ENCODE assay signal across 9 cellular contexts in genomic region chr1:239952348-239953307, GRCh38.
DNase-seq lines count a peak whose midpoint lies in the region; ATAC-seq and TF ChIP-seq lines count a peak whose summit lies in the region.
"Had no signal": no experiment of that assay in that cellular context is flagged by ENCODE, and none has a peak within 500 bp of the region (broad histone marks: within the 10 kb centered on the region; RNA-seq: fewer than 3 reads in every experiment).

No MANE protein-coding gene starts in this region.

- H2AFZ ChIP-seq in MM.1S (ENCODE audit: low read length) = peak overlapping the region; percentile 39

- H3K4me3 ChIP-seq in MM.1S (ENCODE audit: low read length) (no peak overlapping the region), esophagus squamous epithelium (no peak overlapping the region)

- TF ChIP-seq POLR2A in esophagus squamous epithelium (IDR thresholded peaks at IDR 0.05) = no peak

- no peaks in the 10 kb centered on the region for H3K79me2 ChIP-seq in MM.1S (ENCODE audit: low read length)

- H3K9me3 Mint-ChIP-seq in stimulated activated naive CD8-positive, alpha-beta T cell treated with anti-CD3 and anti-CD28 coated beads, Interleukin-15, amount 100 ng/mL, for 72 hours = no peaks in the 10 kb centered on the region

- no peak overlapping the region for H3K4me3 Mint-ChIP-seq in stimulated activated naive CD8-positive, alpha-beta T cell treated with anti-CD3 and anti-CD28 coated beads, Interleukin-15, amount 100 ng/mL, for 72 hours

- H3K36me3 ChIP-seq in MM.1S (replicated peaks; ENCODE audit: insufficient read depth, low read length) = no peaks in the 10 kb centered on the region
- H3K36me3 ChIP-seq in esophagus squamous epithelium = no peaks in the 10 kb centered on the region

- H3K4me1 ChIP-seq in MM.1S (ENCODE audit: low read length) = no peaks in the 10 kb centered on the region
- H3K4me1 ChIP-seq in esophagus squamous epithelium = no peaks in the 10 kb centered on the region

- H3K9ac ChIP-seq in MM.1S (ENCODE audit: low read length) = no peak overlapping the region

- no peak overlapping the region for H3K4me2 ChIP-seq in MM.1S (ENCODE audit: low read depth, low read length)

- H3K27ac Mint-ChIP-seq in stimulated activated naive CD8-positive, alpha-beta T cell treated with anti-CD3 and anti-CD28 coated beads, Interleukin-15, amount 100 ng/mL, for 72 hours = no peak overlapping the region

- H3K27me3 Mint-ChIP-seq in stimulated activated naive CD8-positive, alpha-beta T cell treated with anti-CD3 and anti-CD28 coated beads, Interleukin-15, amount 100 ng/mL, for 72 hours = peaks cover 24% of the 10 kb centered on the region

- H3K9me2 ChIP-seq in MM.1S (replicated peaks; ENCODE audit: insufficient read depth, low read length) = no peaks in the 10 kb centered on the region

- intact Hi-C loops in esophagus squamous epithelium (cut with DNase I) = no loop called here

- H3K27ac ChIP-seq in C4-2B = no peak overlapping the region
- H3K27ac ChIP-seq in MM.1S (ENCODE audit: low read length) = no peak overlapping the region
- no peak overlapping the region for H3K27ac ChIP-seq in esophagus squamous epithelium
- H3K27ac ChIP-seq: epithelial cell of prostate had no signal

- TF ChIP-seq CTCF in C4-2B (conservative IDR thresholded peaks at IDR 0.05) (peak; percentile 61), MM.1S (IDR thresholded peaks at IDR 0.05; ENCODE audit: low read length) (peak; percentile 69), esophagus squamous epithelium (IDR thresholded peaks at IDR 0.05) (peak in 5 of 6 experiments; percentile 8 to 45 (median 18))

- ATAC-seq in GM18909 (IDR thresholded peaks at IDR 0.05; ENCODE audit: poor library complexity, unreplicated experiment) = peak; percentile 59
- peak; percentile 31 for ATAC-seq in stimulated activated naive CD8-positive, alpha-beta T cell treated with anti-CD3 and anti-CD28 coated beads, Interleukin-15, amount 100 ng/mL, for 72 hours
- ATAC-seq in GM19397 (IDR thresholded peaks at IDR 0.05; ENCODE audit: unreplicated experiment) = no peak

- no peaks in the 10 kb centered on the region for H4K20me1 ChIP-seq in MM.1S (ENCODE audit: insufficient read depth, low read length)

- H3K27me3 ChIP-seq in MM.1S (replicated peaks; ENCODE audit: insufficient read depth, low read length) = no peaks in the 10 kb centered on the region
- peaks cover 0 to 18% (median 0%) of the 10 kb centered on the region in 4 donors for H3K27me3 ChIP-seq in esophagus squamous epithelium

- WGBS in esophagus squamous epithelium, 2 donors = 87 to 93% methylated on average over 6 to 8 of the region's 10 CpGs

- H3K4me1 Mint-ChIP-seq in stimulated activated naive CD8-positive, alpha-beta T cell treated with anti-CD3 and anti-CD28 coated beads, Interleukin-15, amount 100 ng/mL, for 72 hours = no peaks in the 10 kb centered on the region

- H3K9me3 ChIP-seq in MM.1S (replicated peaks; ENCODE audit: insufficient read depth, low read length) = no peaks in the 10 kb centered on the region
- H3K9me3 ChIP-seq in esophagus squamous epithelium = no peaks in the 10 kb centered on the region

- DNase-seq in MM.1S (peak; percentile 28), esophagus squamous epithelium (lab: John Stamatoyannopoulos, UW) (no peak), anterior cingulate cortex (lab: John Stamatoyannopoulos, UW) (no peak), NCI-H1048 (lab: John Stamatoyannopoulos, UW) (no peak)
- DNase-seq in stimulated activated naive CD8-positive, alpha-beta T cell treated with anti-CD3 and anti-CD28 coated beads, Interleukin-15, amount 100 ng/mL, for 72 hours = no peak

- no peaks in the 10 kb centered on the region for H3F3A ChIP-seq in MM.1S (ENCODE audit: insufficient read depth, low read length)

Comparison
In these comparisons a context has a peak if more than half of its experiments do, and no peak if none do; other contexts are left out.
1. CTCF ChIP-seq: peak in every context shown above with its lines; median percentile 69 in MM.1S; 61 in C4-2B; 18 in esophagus squamous epithelium.